Comparison of ENCODE assay signal across 9 cellular contexts in genomic region chr2:239216614-239217273, GRCh38.
DNase-seq lines count a peak whose midpoint lies in the region; ATAC-seq and TF ChIP-seq lines count a peak whose summit lies in the region.
"Had no signal": no experiment of that assay in that cellular context is flagged by ENCODE, and none has a peak within 500 bp of the region (broad histone marks: within the 10 kb centered on the region; RNA-seq: fewer than 3 reads in every experiment).

No MANE protein-coding gene starts in this region.

- no peak overlapping the region for H3K4ac ChIP-seq in H9 (ENCODE audit: low read depth, low read length)

- intact Hi-C loops in esophagus muscularis mucosa (cut with DNase I): no loop called here

- H3K4me3 ChIP-seq in esophagus muscularis mucosa: no peak overlapping the region

- H3K4me1 ChIP-seq in H9 (ENCODE audit: insufficient read depth, low read length): no peaks in the 10 kb centered on the region; the same call in 1 of the 2 replicates
- H3K4me1 ChIP-seq in esophagus muscularis mucosa: peaks cover 45 to 84% (median 84%) of the 10 kb centered on the region in 4 donors

- WGBS in H9 (ENCODE audit: extremely low coverage, insufficient read length, low lambda C conversion rate): no CpG with 5 or more reads among the region's 17 CpGs
- WGBS in esophagus muscularis mucosa: 76% methylated on average over 12 of the region's 17 CpGs

- no peak overlapping the region for H3K4me3 Mint-ChIP-seq in H9

- H4K5ac ChIP-seq in H9 (ENCODE audit: insufficient read length, low read depth, low read length): no peak overlapping the region

- no peak overlapping the region for H2BK12ac ChIP-seq in H9 (ENCODE audit: insufficient read length, low read depth, low read length)

- no peak for TF ChIP-seq POLR2A in esophagus muscularis mucosa (IDR thresholded peaks at IDR 0.05; ENCODE audit: low read depth)

- H3K9me3 ChIP-seq in H9 (ENCODE audit: control insufficient read depth, low read depth, low read length) (no peaks in the 10 kb centered on the region), esophagus muscularis mucosa (no peaks in the 10 kb centered on the region)

- TF ChIP-seq CTCF in H9 (conservative IDR thresholded peaks at IDR 0.05) (no peak), esophagus muscularis mucosa (IDR thresholded peaks at IDR 0.05) (no peak)

- no peaks in the 10 kb centered on the region for H3K36me3 ChIP-seq in esophagus muscularis mucosa

- no peaks in the 10 kb centered on the region for H3K27me3 Mint-ChIP-seq in H9 (ENCODE audit: low read depth)

- no peak for TF ChIP-seq EP300 in esophagus muscularis mucosa (IDR thresholded peaks at IDR 0.05)

- no peak for DNase-seq in H9
- DNase-seq in activated CD4-positive, alpha-beta T cell treated with anti-CD3 and anti-CD28 coated beads, Interleukin-2, amount 50 U/mL, for 48 hours: peak; percentile 50 to 60
- no peak for DNase-seq in esophagus muscularis mucosa (ENCODE audit: extremely low spot score)
- DNase-seq in stimulated activated CD8-positive, alpha-beta memory T cell treated with anti-CD3 and anti-CD28 coated beads, Interleukin-4, amount 100 ng/mL, for 48 hours: peak; percentile 60
- no peak for DNase-seq in AG20443 (ENCODE audit: low spot score)
- DNase-seq in COR-L47 (lab: John Stamatoyannopoulos, UW): no peak
- DNase-seq: left colon had no signal

- no peak overlapping the region for H3K56ac ChIP-seq in H9 (ENCODE audit: insufficient read length, low read depth, low read length)

- H3K79me1 ChIP-seq in H9 (ENCODE audit: insufficient read depth, low read depth, low read length, poor library complexity, severe bottlenecking): no peaks in the 10 kb centered on the region

- H3K23me2 ChIP-seq in H9 (ENCODE audit: insufficient read length, low read depth, low read length, poor library complexity, severe bottlenecking): no peaks in the 10 kb centered on the region

- H3K36me3 Mint-ChIP-seq in H9 (ENCODE audit: insufficient read depth in 1 of 3, low read depth in 3 of 3): no peaks in the 10 kb centered on the region; a peak in 1 of 7 replicates

- H3K4me2 ChIP-seq in H9 (ENCODE audit: insufficient read depth, insufficient read length, low read length): no peak overlapping the region

- H3K14ac ChIP-seq in H9 (ENCODE audit: insufficient read depth, low read length): no peak overlapping the region; the same call in 1 of the 2 replicates

- H2BK20ac ChIP-seq in H9 (ENCODE audit: low read depth, low read length, poor library complexity, severe bottlenecking): no peak overlapping the region

- no peak overlapping the region for H2BK120ac ChIP-seq in H9 (ENCODE audit: low read depth, low read length, poor library complexity, severe bottlenecking)

- H3K18ac ChIP-seq in H9 (ENCODE audit: insufficient read length, low read depth, low read length): no peak overlapping the region

- no peak overlapping the region for H3T11ph ChIP-seq in H9 (ENCODE audit: low read length)

- H3K4me1 Mint-ChIP-seq in H9: peaks cover 40 to 57% of the 10 kb centered on the region in 2 experiments

- H3K9ac ChIP-seq in H9 (ENCODE audit: extremely low read depth, insufficient read length, low read length): no peak overlapping the region

- no peaks in the 10 kb centered on the region for H3K27me3 ChIP-seq in H9 (ENCODE audit: insufficient read depth, low read length)
- no peaks in the 10 kb centered on the region for H3K27me3 ChIP-seq in esophagus muscularis mucosa

- H4K91ac ChIP-seq in H9 (ENCODE audit: insufficient read length, low read depth, low read length): no peak overlapping the region

- H3K79me2 ChIP-seq in H9 (ENCODE audit: insufficient read depth, low read length): no peaks in the 10 kb centered on the region; the same call in 1 of the 2 replicates

- ATAC-seq in GM18867 (IDR thresholded peaks at IDR 0.05; ENCODE audit: unreplicated experiment) (no peak), GM21447 (IDR thresholded peaks at IDR 0.05; ENCODE audit: unreplicated experiment) (no peak)
- ATAC-seq: left colon had no signal

- no peak overlapping the region for H2AK5ac ChIP-seq in H9 (ENCODE audit: insufficient read length, low read length)

- H3K27ac Mint-ChIP-seq in H9: peak overlapping the region in 2 of 3 experiments; percentile 10 to 50; a peak in 3 of 7 replicates

- H3K23ac ChIP-seq in H9 (ENCODE audit: insufficient read length, low read depth, low read length): no peak overlapping the region

- no peak overlapping the region for H2BK15ac ChIP-seq in H9 (ENCODE audit: low read depth, low read length)

- H2BK5ac ChIP-seq in H9 (ENCODE audit: insufficient read length, low read length): no peak overlapping the region

- H3K27ac ChIP-seq in H9 (ENCODE audit: insufficient read length, low read depth, low read length) (no peak overlapping the region), esophagus muscularis mucosa (replicated peaks in 1 of 4) (peak overlapping the region; percentile 67 to 78 (median 70))

- no peak overlapping the region for H4K8ac ChIP-seq in H9 (replicated peaks; ENCODE audit: insufficient read length, low read depth, low read length)

- no peaks in the 10 kb centered on the region for H4K20me1 ChIP-seq in H9 (ENCODE audit: control insufficient read depth, insufficient read depth, insufficient read length)

- H3K9me3 Mint-ChIP-seq in H9: peaks cover 0 to 3% of the 10 kb centered on the region in 2 experiments; a peak in 1 of 5 replicates

- no peak overlapping the region for H2AFZ ChIP-seq in H9 (ENCODE audit: low read length)

Comparison
In these comparisons a context has a peak if more than half of its experiments do, and no peak if none do; other contexts are left out.
1. DNase-seq: peak in activated CD4-positive, alpha-beta T cell treated with anti-CD3 and anti-CD28 coated beads, Interleukin-2, amount 50 U/mL, for 48 hours (2 of 2) and stimulated activated CD8-positive, alpha-beta memory T cell treated with anti-CD3 and anti-CD28 coated beads, Interleukin-4, amount 100 ng/mL, for 48 hours (single experiment); none in H9 (single experiment), esophagus muscularis mucosa (single experiment), AG20443 (single experiment) and COR-L47 (single experiment).